ENCODE assay signal across 9 cellular contexts in the genomic region with DNA sequence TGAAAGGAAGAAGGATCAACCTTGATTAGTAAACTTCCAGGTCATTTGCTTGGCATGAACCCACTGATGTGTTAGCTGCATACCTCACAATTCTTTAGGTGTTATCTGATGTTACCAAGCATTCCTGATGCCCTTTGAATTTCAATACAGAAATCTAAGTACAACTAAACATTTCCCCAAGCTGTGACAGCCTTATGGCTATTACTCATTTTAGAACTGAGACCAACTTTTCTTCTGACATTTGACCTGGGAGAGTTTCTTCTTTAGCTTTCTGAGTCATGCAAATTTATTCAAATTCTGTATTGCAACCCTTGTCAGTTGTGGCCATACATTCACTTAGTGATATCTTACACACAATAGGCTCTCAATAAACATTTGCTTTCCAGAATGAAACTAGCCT.
DNase-seq lines count a peak whose midpoint lies in the region; ATAC-seq and TF ChIP-seq lines count a peak whose summit lies in the region.
"Had no signal": no experiment of that assay in that cellular context is flagged by ENCODE, and none has a peak within 500 bp of the region (broad histone marks: within the 10 kb centered on the region; RNA-seq: fewer than 3 reads in every experiment).

No MANE protein-coding gene starts in this region.

- ATAC-seq in GM19351 (IDR thresholded peaks at IDR 0.05; ENCODE audit: unreplicated experiment), result peak; percentile 89
- ATAC-seq in HG02970 (IDR thresholded peaks at IDR 0.05; ENCODE audit: low FRiP score, unreplicated experiment), result peak; percentile 74
- ATAC-seq in naive thymus-derived CD8-positive, alpha-beta T cell, result no peak

- CTCF ChIA-PET in GM10248 (lab: Yijun Ruan, JAX), result interaction anchor here (0.9 to 11.3 kb wide), 52 partner anchors 9 to 689 kb away, joined by 3 to 139 read pairs (median 5); no protein-coding TSS in a partner anchor

- H3K4me1 Mint-ChIP-seq in activated naive CD8-positive, alpha-beta T cell (ENCODE audit: low read depth), result peaks cover 20% of the 10 kb centered on the region
- peaks cover 4 to 14% (median 10%) of the 10 kb centered on the region in 4 donors for H3K4me1 Mint-ChIP-seq in naive thymus-derived CD8-positive, alpha-beta T cell

- no peaks in the 10 kb centered on the region for H3K36me3 ChIP-seq in GM06990 (ENCODE audit: control insufficient read depth, insufficient read depth, low read length)

- H3K27ac Mint-ChIP-seq in activated naive CD8-positive, alpha-beta T cell, result peak overlapping the region; percentile 87
- no peak overlapping the region for H3K27ac Mint-ChIP-seq in naive thymus-derived CD8-positive, alpha-beta T cell

- DNase-seq in GM06990 (ENCODE audit: extremely low read depth, insufficient read length) (peak; percentile 8), NAMALWA (ENCODE audit: low spot score) (no peak), DMS53 (lab: John Stamatoyannopoulos, UW) (no peak), GM10248 (ENCODE audit: extremely low spot score) (no peak)
- DNase-seq in naive thymus-derived CD8-positive, alpha-beta T cell, result no peak

- H3K9me3 Mint-ChIP-seq in activated naive CD8-positive, alpha-beta T cell (ENCODE audit: low read depth), result no peaks in the 10 kb centered on the region
- no peaks in the 10 kb centered on the region for H3K9me3 Mint-ChIP-seq in naive thymus-derived CD8-positive, alpha-beta T cell
- H3K9me3 Mint-ChIP-seq: naive B cell had no signal

- no peaks in the 10 kb centered on the region for H3K27me3 ChIP-seq in GM06990 (replicated peaks; ENCODE audit: control insufficient read depth, insufficient read depth, low read length)

- H3K4me3 Mint-ChIP-seq in activated naive CD8-positive, alpha-beta T cell, result peak overlapping the region; percentile 19
- no peak overlapping the region for H3K4me3 Mint-ChIP-seq in naive thymus-derived CD8-positive, alpha-beta T cell
- H3K4me3 Mint-ChIP-seq: naive B cell had no signal

- no peak for TF ChIP-seq CTCF in GM06990 (IDR thresholded peaks at IDR 0.05; ENCODE audit: insufficient read depth, low read length, poor library complexity, severe bottlenecking)
- TF ChIP-seq CTCF in GM10248 (IDR thresholded peaks at IDR 0.05; ENCODE audit: control extremely low read depth, extremely low read depth, low read depth, missing control alignments), result no peak

- H3K4me3 ChIP-seq in GM06990 (replicated peaks; ENCODE audit: low read depth, low read length), result no peak overlapping the region

- peaks cover 2% of the 10 kb centered on the region for H3K36me3 Mint-ChIP-seq in activated naive CD8-positive, alpha-beta T cell
- H3K36me3 Mint-ChIP-seq in naive thymus-derived CD8-positive, alpha-beta T cell, result no peaks in the 10 kb centered on the region
- H3K36me3 Mint-ChIP-seq: naive B cell had no signal

- H3K27me3 Mint-ChIP-seq in activated naive CD8-positive, alpha-beta T cell, result no peaks in the 10 kb centered on the region
- no peaks in the 10 kb centered on the region for H3K27me3 Mint-ChIP-seq in naive thymus-derived CD8-positive, alpha-beta T cell
- H3K27me3 Mint-ChIP-seq: naive B cell had no signal

- POLR2A ChIA-PET in naive thymus-derived CD8-positive, alpha-beta T cell (lab: Charles Lee), result interaction anchor here (0.8 kb wide), 2 partner anchors 204 to 259 kb away, joined by 3 to 4 read pairs; no protein-coding TSS in a partner anchor
- POLR2A ChIA-PET in GM10248 (lab: Yijun Ruan, JAX), result interaction anchor here (0.5 to 0.6 kb wide), 2 partner anchors 279 to 341 kb away, joined by 4 read pairs; no protein-coding TSS in a partner anchor

Comparison
In these comparisons a context has a peak if more than half of its experiments do, and no peak if none do; other contexts are left out.
1. ATAC-seq: peak in GM19351 (single experiment) and HG02970 (single experiment); none in naive thymus-derived CD8-positive, alpha-beta T cell (0 of 2).